1 cellular context compared by ENCODE assay signal in the genomic region with DNA sequence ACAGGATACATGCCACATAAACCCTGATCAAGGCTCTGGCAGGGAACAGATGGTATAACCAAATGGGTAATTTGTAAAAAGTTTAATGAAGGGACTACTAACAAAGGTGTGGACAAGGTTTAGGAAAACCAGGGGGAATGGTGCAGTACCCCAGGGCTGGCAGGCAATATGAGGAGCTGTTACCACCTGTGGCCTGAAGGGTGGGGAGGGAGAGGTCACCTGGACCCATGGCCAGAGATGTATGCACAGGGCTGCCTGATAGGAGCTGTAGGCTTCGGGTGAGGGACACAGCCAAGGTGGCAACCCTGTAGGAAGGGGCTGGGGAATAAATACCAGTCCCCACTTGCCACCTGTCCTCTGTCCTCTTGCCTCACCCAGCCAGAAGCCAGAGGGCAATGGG.
TF ChIP-seq lines count a peak whose summit lies in the region.

No MANE protein-coding gene starts in this region.

TF ChIP-seq in HCT116, 20 proteins besides CTCF, POLR2A, EP300 and RAD21:
- TF ChIP-seq ZBTB33 (IDR thresholded peaks at IDR 0.05; ENCODE audit: extremely low read depth, insufficient replicate concordance, low read length) (no peak), SIN3A (IDR thresholded peaks at IDR 0.05; ENCODE audit: low read depth) (no peak), CBX3 (IDR thresholded peaks at IDR 0.05; ENCODE audit: low read depth) (no peak), TCF7L2 (IDR thresholded peaks at IDR 0.05; ENCODE audit: borderline replicate concordance, extremely low read depth, insufficient read depth, insufficient read length) (no peak), ELF1 (IDR thresholded peaks at IDR 0.05; ENCODE audit: borderline replicate concordance, low read depth) (no peak), SRF (IDR thresholded peaks at IDR 0.05; ENCODE audit: low read depth) (no peak), SP1 (IDR thresholded peaks at IDR 0.05; ENCODE audit: low read depth) (no peak), CEBPB (IDR thresholded peaks at IDR 0.05; ENCODE audit: low read depth) (no peak), JUND (IDR thresholded peaks at IDR 0.05) (no peak), EGR1 (IDR thresholded peaks at IDR 0.05; ENCODE audit: low read depth) (no peak), EZH2phosphoT487 (IDR thresholded peaks at IDR 0.05; ENCODE audit: borderline replicate concordance) (no peak), YY1 (IDR thresholded peaks at IDR 0.05; ENCODE audit: extremely low read depth, insufficient replicate concordance, low read depth, low read length) (no peak)
- TF ChIP-seq, protein P1, sequence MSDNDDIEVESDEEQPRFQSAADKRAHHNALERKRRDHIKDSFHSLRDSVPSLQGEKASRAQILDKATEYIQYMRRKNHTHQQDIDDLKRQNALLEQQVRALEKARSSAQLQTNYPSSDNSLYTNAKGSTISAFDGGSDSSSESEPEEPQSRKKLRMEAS (IDR thresholded peaks at IDR 0.05): no peak
